In the genomic region with DNA sequence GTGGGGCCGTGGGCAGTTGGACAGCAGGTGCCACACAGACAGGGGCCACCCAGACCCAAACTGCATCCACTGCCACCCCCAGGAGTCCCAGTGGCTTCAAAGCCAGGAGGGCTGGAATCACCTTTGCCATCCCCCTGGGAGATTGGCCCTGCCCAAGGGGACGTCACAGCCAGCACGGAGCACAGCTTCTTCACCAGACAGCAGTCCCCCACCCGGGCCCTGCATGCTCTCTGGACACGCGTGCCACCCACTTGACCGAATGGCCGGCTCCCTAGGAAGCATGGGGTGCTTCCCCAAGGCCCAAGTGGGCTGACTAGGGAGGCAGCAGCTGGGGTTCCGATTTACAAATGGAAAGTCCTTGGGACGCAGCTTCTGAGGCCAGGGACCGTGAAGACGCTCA, we compare ENCODE assay signal across 27 cellular contexts.
"Had no signal": no experiment of that assay in that cellular context is flagged by ENCODE, and none has a peak within 500 bp of the region (broad histone marks: within the 10 kb centered on the region; RNA-seq: fewer than 3 reads in every experiment).

No MANE protein-coding gene starts in this region.

- H3K4me3 ChIP-seq: pancreas, prostate gland, right atrium auricular region, skin epidermis, smooth muscle cell, spleen, stomach, thoracic aorta, thyroid gland, tibial nerve, upper lobe of left lung, vagina had no signal

- H3K27ac ChIP-seq: pancreas, prostate gland, right atrium auricular region, skin epidermis, spleen, stomach, thoracic aorta, thyroid gland, tibial nerve, upper lobe of left lung, vagina had no signal

- ATAC-seq: naive thymus-derived CD8-positive, alpha-beta T cell; natural killer cell treated with Interleukin-12 subunit alpha and Interleukin-12 subunit beta and Interleukin-15 and Interleukin-18, amount 100 ng/mL, for 72 hours; pancreas; sciatic nerve; stimulated activated naive B cell treated with anti-CD40 and anti-IgM and Interleukin-4, amounts not matched to agents 10 μg/mL and 1 μg/mL and 100 μg/mL, for 72 hours had no signal

- H3K4me2 ChIP-seq: smooth muscle cell had no signal

- DNase-seq: naive B cell; naive thymus-derived CD8-positive, alpha-beta T cell; nephron progenitor cell; occipital lobe; retina; spleen; stimulated activated CD4-positive, alpha-beta T cell treated with anti-CD3 and anti-CD28 coated beads, Interleukin-12 subunit alpha, Interleukin-12 subunit beta, amount 100 ng/mL, for 4 hours; stimulated activated CD4-positive, alpha-beta T cell treated with anti-CD3 and anti-CD28 coated beads, Interleukin-1b, Interleukin-23, amount 100 ng/mL, for 48 hours; stimulated activated CD4-positive, alpha-beta T cell treated with anti-CD3 and anti-CD28 coated beads, Interleukin-4, amount 100 ng/mL, for 1 hour; stimulated activated CD4-positive, alpha-beta T cell treated with anti-CD3 and anti-CD28 coated beads, Interleukin-4, amount 100 ng/mL, for 4 hours; stimulated activated CD8-positive, alpha-beta memory T cell treated with anti-CD3 and anti-CD28 coated beads, Interleukin-4, amount 100 ng/mL, for 48 hours; stimulated activated naive B cell treated with anti-CD40 and anti-IgM and Interleukin-4, amounts not matched to agents 10 μg/mL and 1 μg/mL and 100 μg/mL, for 72 hours; stimulated activated naive CD4-positive, alpha-beta T cell treated with Interleukin-2 at 50 U/mL for 16 hours; stomach; thyroid gland; trophoblast cell; upper lobe of left lung had no signal

- H3K4me1 ChIP-seq: pancreas, prostate gland, right atrium auricular region, spleen, stomach, thyroid gland, tibial nerve, upper lobe of left lung, vagina had no signal

- H3K9me3 ChIP-seq: pancreas, prostate gland, right atrium auricular region, spleen, stomach, thoracic aorta, thyroid gland, tibial nerve, upper lobe of left lung, vagina had no signal

- H3K27me3 ChIP-seq: pancreas, right atrium auricular region, spleen, stomach, thyroid gland, tibial nerve, upper lobe of left lung, vagina had no signal
